In the genomic region with DNA sequence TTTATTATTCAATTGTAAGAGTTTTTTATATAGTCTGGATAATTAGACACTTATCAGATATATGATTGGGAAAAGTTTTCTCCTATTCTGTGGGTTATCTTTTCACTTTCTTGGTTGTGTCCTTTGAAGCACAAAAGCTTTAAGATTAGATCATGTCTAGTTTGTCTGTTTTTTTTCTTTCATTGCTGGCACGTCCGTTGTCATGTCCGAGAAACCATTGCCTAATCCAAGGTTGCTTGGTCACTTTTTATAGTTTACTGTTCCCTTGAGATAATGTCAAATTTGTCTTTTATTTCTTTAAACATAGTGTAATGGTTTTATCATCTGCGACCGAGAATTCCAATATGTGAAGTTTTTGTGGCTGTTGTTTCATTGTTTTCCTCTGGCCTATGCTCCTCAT, we compare ENCODE assay signal across 17 cellular contexts. TPM values are rescaled to one million over a fixed set of nuclear protein-coding genes. Genes with fewer than 3 reads are reported as not detected.
DNase-seq lines count a peak whose midpoint lies in the region; ATAC-seq and TF ChIP-seq lines count a peak whose summit lies in the region.
"Had no signal": no experiment of that assay in that cellular context is flagged by ENCODE, and none has a peak within 500 bp of the region (broad histone marks: within the 10 kb centered on the region; RNA-seq: fewer than 3 reads in every experiment).

No MANE protein-coding gene starts in this region.

- H2AFZ ChIP-seq in KMS-11 (ENCODE audit: low read depth) = no peak overlapping the region

- H3K27me3 ChIP-seq in KMS-11 (ENCODE audit: insufficient read depth, low read depth) = no peaks in the 10 kb centered on the region
- no peaks in the 10 kb centered on the region for H3K27me3 ChIP-seq in gastrocnemius medialis
- H3K27me3 ChIP-seq: SJSA1 had no signal

- peak; percentile 20 for ATAC-seq in left lobe of liver
- peak; percentile 51 to 61 for ATAC-seq in gastrocnemius medialis
- no peak for ATAC-seq in GM21619 (IDR thresholded peaks at IDR 0.05; ENCODE audit: unreplicated experiment)

- H3K4me3 ChIP-seq in KMS-11 (IDR thresholded peaks at IDR 0.05; ENCODE audit: insufficient read depth, low read depth, low read length) = no peak overlapping the region
- H3K4me3 ChIP-seq in gastrocnemius medialis = no peak overlapping the region
- H3K4me3 ChIP-seq: GM12878, SJSA1 had no signal

- H3K27ac ChIP-seq in KMS-11 = no peak overlapping the region
- peak overlapping the region; percentile 10 to 61 (median 39) for H3K27ac ChIP-seq in gastrocnemius medialis
- H3K27ac ChIP-seq: SJSA1 had no signal

- TF ChIP-seq CTCF in KMS-11 (conservative IDR thresholded peaks at IDR 0.05; ENCODE audit: low read depth, low read length) = no peak
- TF ChIP-seq CTCF in gastrocnemius medialis (IDR thresholded peaks at IDR 0.05 in 4 of 5, conservative IDR thresholded peaks at IDR 0.05 in 1 of 5) = no peak

- intact Hi-C loops in gastrocnemius medialis (cut with DNase I; ENCODE audit: low total_unique reads) = no loop called here

- no peaks in the 10 kb centered on the region for H3K79me2 ChIP-seq in KMS-11 (ENCODE audit: insufficient read depth, low read depth)

- no peaks in the 10 kb centered on the region for H4K20me1 ChIP-seq in KMS-11 (ENCODE audit: insufficient read depth)

- peak; percentile 13 for DNase-seq in OCI-M1 (lab: John Stamatoyannopoulos, UW)
- DNase-seq in left lobe of liver (ENCODE audit: low spot score) = no peak
- no peak for DNase-seq in gastrocnemius medialis
- no peak for DNase-seq in H4 (ENCODE audit: low spot score)
- DNase-seq in occipital lobe (lab: John Stamatoyannopoulos, UW) = no peak
- DNase-seq in T-helper 9 cell = no peak
- DNase-seq: CD4-positive, alpha-beta T cell; DMS79; HCEC 1CT; NCI-H1105; NCI-H1930; NCI-H510A; NCI-H82 had no signal

- no peak for TF ChIP-seq POLR2A in gastrocnemius medialis (IDR thresholded peaks at IDR 0.05)

- no peak overlapping the region for H3K9ac ChIP-seq in KMS-11

- H3K9me3 ChIP-seq in gastrocnemius medialis = no peaks in the 10 kb centered on the region
- H3K9me3 ChIP-seq: SJSA1 had no signal

- in situ Hi-C loops in gastrocnemius medialis (cut with MboI; ENCODE audit: low sequenced_read_pairs in 4 of 4) = no loop called here

- H3K4me1 ChIP-seq in KMS-11 (ENCODE audit: low read depth, poor library complexity, severe bottlenecking) (peaks cover 18% of the 10 kb centered on the region), gastrocnemius medialis (peaks cover 25 to 28% of the 10 kb centered on the region in 2 donors)
- H3K4me1 ChIP-seq: SJSA1 had no signal

- H3K4me2 ChIP-seq in KMS-11 = peak overlapping the region; percentile 17; the same call in 1 of the 2 replicates

- H3K36me3 ChIP-seq in KMS-11 (ENCODE audit: insufficient read depth) (no peaks in the 10 kb centered on the region), gastrocnemius medialis (no peaks in the 10 kb centered on the region)
- H3K36me3 ChIP-seq: SJSA1 had no signal

RNA-seq across cellular contexts. Expression of a gene that starts 28.7 kb away (rescaled TPM):
- total RNA-seq in left lobe of liver = 7.4 TPM
- total RNA-seq in gastrocnemius medialis = 1 to 10 TPM; 2.5 to 5.7 (median 3.0) TPM
- 0.21 and 1.1 TPM in 2 replicates for total RNA-seq in H4 (2014; rRNA removed; shearing (Covaris generic))
- 76.4 TPM for total RNA-seq in occipital lobe
